14 cellular contexts compared by ENCODE assay signal in the genomic region with DNA sequence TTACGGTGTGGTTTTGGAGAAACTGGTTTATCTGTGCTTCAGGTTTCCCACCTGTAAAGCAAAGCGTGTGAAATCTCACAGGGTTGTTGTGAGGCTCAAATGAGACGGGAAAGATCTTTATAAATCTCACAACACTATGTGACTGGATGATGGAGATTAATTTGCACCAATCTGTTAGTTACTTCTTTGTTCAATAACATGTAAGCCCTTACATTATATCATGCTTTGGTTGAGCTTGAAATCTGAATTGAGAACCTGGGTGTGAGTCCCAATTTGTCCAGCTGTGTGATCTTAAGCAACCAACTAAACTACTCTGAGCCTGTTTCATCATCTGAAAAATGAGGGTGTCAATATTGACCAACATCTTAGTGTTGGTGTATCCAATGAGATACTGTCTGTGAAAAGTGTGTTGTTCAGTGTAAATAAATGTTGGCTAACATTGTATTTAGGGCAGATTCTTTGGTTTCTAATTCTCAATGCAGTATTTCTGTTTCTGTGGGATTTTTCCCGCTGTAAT. TPM values are rescaled to one million over a fixed set of nuclear protein-coding genes. Genes with fewer than 3 reads are reported as not detected.
DNase-seq lines count a peak whose midpoint lies in the region; ATAC-seq lines count a peak whose summit lies in the region.
"Had no signal": no experiment of that assay in that cellular context is flagged by ENCODE, and none has a peak within 500 bp of the region (broad histone marks: within the 10 kb centered on the region; RNA-seq: fewer than 3 reads in every experiment).

No MANE protein-coding gene starts in this region.

- H3K27me3 ChIP-seq in iPS-18a (ENCODE audit: control insufficient read depth, insufficient read depth, low read length), result peaks cover 37% of the 10 kb centered on the region

- no peaks in the 10 kb centered on the region for H3K36me3 Mint-ChIP-seq in activated T-cell treated with anti-CD3 and anti-CD28 coated beads, Interleukin-2, amount 50 U/mL, for 4 hours (ENCODE audit: insufficient read depth)
- no peaks in the 10 kb centered on the region for H3K36me3 Mint-ChIP-seq in activated T-helper 1 cell treated with anti-CD3 and anti-CD28 coated beads, Interleukin-12 subunit alpha, Interleukin-12 subunit beta, Interleukin-2, Interleukin-4 antibody, amounts not matched to agents 30 ng/mL and 10 ng/mL and 1 ng/mL, durations not matched to agents 14 hours and 24 hours and 36 hours (ENCODE audit: low read depth)
- no peaks in the 10 kb centered on the region for H3K36me3 Mint-ChIP-seq in stimulated activated effector memory CD8-positive, alpha-beta T cell treated with anti-CD3 and anti-CD28 coated beads, Interleukin-12 subunit alpha, Interleukin-12 subunit beta, amount 100 ng/mL, for 72 hours

- intact Hi-C loops in activated T-helper 1 cell treated with anti-CD3 and anti-CD28 coated beads, Interleukin-12 subunit alpha, Interleukin-12 subunit beta, Interleukin-2, Interleukin-4 antibody, amounts not matched to agents 30 ng/mL and 10 ng/mL and 1 ng/mL, durations not matched to agents 14 hours and 24 hours and 36 hours (cut with micrococcal nuclease), result no loop called here

- no peak for ATAC-seq in activated T-cell treated with anti-CD3 and anti-CD28 coated beads, Interleukin-2, amount 50 U/mL, for 4 hours
- no peak for ATAC-seq in stimulated activated effector memory CD8-positive, alpha-beta T cell treated with anti-CD3 and anti-CD28 coated beads, Interleukin-12 subunit alpha, Interleukin-12 subunit beta, amount 100 ng/mL, for 72 hours

- peak overlapping the region; percentile 55 for H3K4me3 Mint-ChIP-seq in activated T-cell treated with anti-CD3 and anti-CD28 coated beads, Interleukin-2, amount 50 U/mL, for 4 hours
- peak overlapping the region; percentile 70 for H3K4me3 Mint-ChIP-seq in activated T-helper 1 cell treated with anti-CD3 and anti-CD28 coated beads, Interleukin-12 subunit alpha, Interleukin-12 subunit beta, Interleukin-2, Interleukin-4 antibody, amounts not matched to agents 30 ng/mL and 10 ng/mL and 1 ng/mL, durations not matched to agents 14 hours and 24 hours and 36 hours
- H3K4me3 Mint-ChIP-seq in stimulated activated effector memory CD8-positive, alpha-beta T cell treated with anti-CD3 and anti-CD28 coated beads, Interleukin-12 subunit alpha, Interleukin-12 subunit beta, amount 100 ng/mL, for 72 hours, result peak overlapping the region; percentile 78

- H3K9ac ChIP-seq in iPS-18a (ENCODE audit: low read length), result no peak overlapping the region

- H3K27me3 Mint-ChIP-seq in activated T-cell treated with anti-CD3 and anti-CD28 coated beads, Interleukin-2, amount 50 U/mL, for 4 hours (ENCODE audit: low read depth), result peaks cover 46% of the 10 kb centered on the region
- peaks cover 44% of the 10 kb centered on the region for H3K27me3 Mint-ChIP-seq in activated T-helper 1 cell treated with anti-CD3 and anti-CD28 coated beads, Interleukin-12 subunit alpha, Interleukin-12 subunit beta, Interleukin-2, Interleukin-4 antibody, amounts not matched to agents 30 ng/mL and 10 ng/mL and 1 ng/mL, durations not matched to agents 14 hours and 24 hours and 36 hours (ENCODE audit: insufficient read depth)

- H3K36me3 ChIP-seq in iPS-18a (ENCODE audit: control insufficient read depth, low read depth, low read length), result no peaks in the 10 kb centered on the region

- no peaks in the 10 kb centered on the region for H3K9me3 Mint-ChIP-seq in activated T-cell treated with anti-CD3 and anti-CD28 coated beads, Interleukin-2, amount 50 U/mL, for 4 hours
- no peaks in the 10 kb centered on the region for H3K9me3 Mint-ChIP-seq in activated T-helper 1 cell treated with anti-CD3 and anti-CD28 coated beads, Interleukin-12 subunit alpha, Interleukin-12 subunit beta, Interleukin-2, Interleukin-4 antibody, amounts not matched to agents 30 ng/mL and 10 ng/mL and 1 ng/mL, durations not matched to agents 14 hours and 24 hours and 36 hours
- H3K9me3 Mint-ChIP-seq in stimulated activated effector memory CD8-positive, alpha-beta T cell treated with anti-CD3 and anti-CD28 coated beads, Interleukin-12 subunit alpha, Interleukin-12 subunit beta, amount 100 ng/mL, for 72 hours, result no peaks in the 10 kb centered on the region

- H3K4me3 ChIP-seq in iPS-18a (ENCODE audit: low read length), result peak overlapping the region; percentile 76

- peaks cover 13% of the 10 kb centered on the region for H3K4me1 Mint-ChIP-seq in activated T-cell treated with anti-CD3 and anti-CD28 coated beads, Interleukin-2, amount 50 U/mL, for 4 hours (ENCODE audit: low read depth)
- peaks cover 14% of the 10 kb centered on the region for H3K4me1 Mint-ChIP-seq in activated T-helper 1 cell treated with anti-CD3 and anti-CD28 coated beads, Interleukin-12 subunit alpha, Interleukin-12 subunit beta, Interleukin-2, Interleukin-4 antibody, amounts not matched to agents 30 ng/mL and 10 ng/mL and 1 ng/mL, durations not matched to agents 14 hours and 24 hours and 36 hours (ENCODE audit: low read depth)
- H3K4me1 Mint-ChIP-seq in stimulated activated effector memory CD8-positive, alpha-beta T cell treated with anti-CD3 and anti-CD28 coated beads, Interleukin-12 subunit alpha, Interleukin-12 subunit beta, amount 100 ng/mL, for 72 hours, result peaks cover 5% of the 10 kb centered on the region

- H3K9me3 ChIP-seq in iPS-18a (ENCODE audit: control insufficient read depth, low read depth, low read length), result no peaks in the 10 kb centered on the region
- H3K9me3 ChIP-seq: tibial artery had no signal

- DNase-seq in activated T-cell treated with anti-CD3 and anti-CD28 coated beads, Interleukin-2, amount 50 U/mL, for 4 hours, result no peak
- no peak for DNase-seq in activated T-cell treated with anti-CD3 and anti-CD28 coated beads, Interleukin-2, amount 50 U/mL, for 48 hours
- no peak for DNase-seq in activated T-helper 1 cell treated with anti-CD3 and anti-CD28 coated beads, Interleukin-12 subunit alpha, Interleukin-12 subunit beta, Interleukin-2, Interleukin-4 antibody, amounts not matched to agents 30 ng/mL and 10 ng/mL and 1 ng/mL, durations not matched to agents 14 hours and 24 hours and 36 hours (ENCODE audit: low spot score)
- DNase-seq in stimulated activated effector memory CD8-positive, alpha-beta T cell treated with anti-CD3 and anti-CD28 coated beads, Interleukin-12 subunit alpha, Interleukin-12 subunit beta, amount 100 ng/mL, for 72 hours (ENCODE audit: low spot score in 2 of 2), result no peak
- no peak for DNase-seq in activated effector memory CD4-positive, alpha-beta T cell treated with anti-CD3 and anti-CD28 coated beads, Interleukin-2, amount 50 U/mL, for 16 hours
- no peak for DNase-seq in stimulated activated CD4-positive, alpha-beta T cell treated with anti-CD3 and anti-CD28 coated beads, Interleukin-2, amount 100 ng/mL, for 48 hours
- DNase-seq in NCI-H526 treated with DMSO at 0.1 percent for 48 hours (lab: John Stamatoyannopoulos, UW), result no peak
- DNase-seq: AML-193, foreskin melanocyte, GF-D8, KG1, tibial artery had no signal

- H3K27ac Mint-ChIP-seq in activated T-helper 1 cell treated with anti-CD3 and anti-CD28 coated beads, Interleukin-12 subunit alpha, Interleukin-12 subunit beta, Interleukin-2, Interleukin-4 antibody, amounts not matched to agents 30 ng/mL and 10 ng/mL and 1 ng/mL, durations not matched to agents 14 hours and 24 hours and 36 hours, result no peak overlapping the region
- H3K27ac Mint-ChIP-seq in stimulated activated effector memory CD8-positive, alpha-beta T cell treated with anti-CD3 and anti-CD28 coated beads, Interleukin-12 subunit alpha, Interleukin-12 subunit beta, amount 100 ng/mL, for 72 hours, result no peak overlapping the region

- no peaks in the 10 kb centered on the region for H3K4me1 ChIP-seq in iPS-18a (ENCODE audit: control insufficient read depth, low read depth, low read length)

- H3K27ac ChIP-seq in iPS-18a (ENCODE audit: low read length), result no peak overlapping the region

RNA-seq across cellular contexts. Expression of a gene that starts 0.7 kb away (rescaled TPM):
- not detected for total RNA-seq in activated T-cell treated with anti-CD3 and anti-CD28 coated beads, Interleukin-2, amount 50 U/mL, for 4 hours
- not detected in 2 replicates for total RNA-seq in activated T-helper 1 cell treated with anti-CD3 and anti-CD28 coated beads, Interleukin-12 subunit alpha, Interleukin-12 subunit beta, Interleukin-2, Interleukin-4 antibody, amounts not matched to agents 30 ng/mL and 10 ng/mL and 1 ng/mL, durations not matched to agents 14 hours and 24 hours and 36 hours
- total RNA-seq: left colon had no signal

RNA-seq across cellular contexts. Expression of a gene that starts 0.9 kb away (rescaled TPM):
- under 1 TPM in 1 of 3 donors, not detected in 2; 0.11 TPM for total RNA-seq in activated T-cell treated with anti-CD3 and anti-CD28 coated beads, Interleukin-2, amount 50 U/mL, for 4 hours
- total RNA-seq in activated T-helper 1 cell treated with anti-CD3 and anti-CD28 coated beads, Interleukin-12 subunit alpha, Interleukin-12 subunit beta, Interleukin-2, Interleukin-4 antibody, amounts not matched to agents 30 ng/mL and 10 ng/mL and 1 ng/mL, durations not matched to agents 14 hours and 24 hours and 36 hours, result 0.10 TPM in 1 of 2 replicates, not detected in the other

RNA-seq across cellular contexts. Expression of a gene that starts 6.4 kb away (rescaled TPM):
- total RNA-seq in activated T-cell treated with anti-CD3 and anti-CD28 coated beads, Interleukin-2, amount 50 U/mL, for 4 hours, result 1 to 10 TPM; 5.2 to 7.5 (median 6.7) TPM
- total RNA-seq in activated T-helper 1 cell treated with anti-CD3 and anti-CD28 coated beads, Interleukin-12 subunit alpha, Interleukin-12 subunit beta, Interleukin-2, Interleukin-4 antibody, amounts not matched to agents 30 ng/mL and 10 ng/mL and 1 ng/mL, durations not matched to agents 14 hours and 24 hours and 36 hours, result 13.4 and 13.5 TPM in 2 replicates

RNA-seq across cellular contexts. Expression of a gene that starts 53.7 kb away (rescaled TPM):
- 1 to 10 TPM; 4.8 to 5.4 (median 5.2) TPM for total RNA-seq in activated T-cell treated with anti-CD3 and anti-CD28 coated beads, Interleukin-2, amount 50 U/mL, for 4 hours
- 3.5 and 5.7 TPM in 2 replicates for total RNA-seq in activated T-helper 1 cell treated with anti-CD3 and anti-CD28 coated beads, Interleukin-12 subunit alpha, Interleukin-12 subunit beta, Interleukin-2, Interleukin-4 antibody, amounts not matched to agents 30 ng/mL and 10 ng/mL and 1 ng/mL, durations not matched to agents 14 hours and 24 hours and 36 hours
